In genomic region chr17:71184716-71185115, GRCh38 we compare ENCODE assay signal across 1 cellular context.
TF ChIP-seq lines count a peak whose summit lies in the region.

No MANE protein-coding gene starts in this region.

TF ChIP-seq in HEK293, 187 proteins besides CTCF, POLR2A, EP300 and RAD21 (continued from another document):
- TF ChIP-seq REST (tag by site-specific recombination; IDR thresholded peaks at IDR 0.05) = peak; percentile 24; the same call in 1 of the 2 replicates
- no peak for TF ChIP-seq KLF8 (tag by site-specific recombination; IDR thresholded peaks at IDR 0.05)
TF ChIP-seq in HEK293: peak in this region for 2.
